In genomic region chr1:89556716-89557442, GRCh38 we compare ENCODE assay signal across 3 cellular contexts.
TF ChIP-seq lines count a peak whose summit lies in the region.

No MANE protein-coding gene starts in this region.

TF ChIP-seq in liver, 16 proteins besides CTCF, POLR2A, EP300 and RAD21:
- TF ChIP-seq JUND (IDR thresholded peaks at IDR 0.05) = no peak
- TF ChIP-seq, protein P1, sequence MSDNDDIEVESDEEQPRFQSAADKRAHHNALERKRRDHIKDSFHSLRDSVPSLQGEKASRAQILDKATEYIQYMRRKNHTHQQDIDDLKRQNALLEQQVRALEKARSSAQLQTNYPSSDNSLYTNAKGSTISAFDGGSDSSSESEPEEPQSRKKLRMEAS (IDR thresholded peaks at IDR 0.05) = no peak
- TF ChIP-seq EGR1 (IDR thresholded peaks at IDR 0.05; ENCODE audit: low read depth in 2 of 2) = no peak
- peak; percentile 79 for TF ChIP-seq YY1 (IDR thresholded peaks at IDR 0.05)
- no peak for TF ChIP-seq FOXA1 (IDR thresholded peaks at IDR 0.05)
- no peak for TF ChIP-seq ATF3 (IDR thresholded peaks at IDR 0.05)
- TF ChIP-seq SP1 (IDR thresholded peaks at IDR 0.05) = peak; percentile 8
- TF ChIP-seq NR2F2 (IDR thresholded peaks at IDR 0.05) = no peak
- no peak for TF ChIP-seq REST (IDR thresholded peaks at IDR 0.05)
- no peak for TF ChIP-seq HNF4A (conservative IDR thresholded peaks at IDR 0.05)
- TF ChIP-seq ZBTB33 (IDR thresholded peaks at IDR 0.05) = no peak
- TF ChIP-seq GABPA (IDR thresholded peaks at IDR 0.05 in 1 of 2, conservative IDR thresholded peaks at IDR 0.05 in 1 of 2) = no peak
- TF ChIP-seq HNF4G (IDR thresholded peaks at IDR 0.05) = no peak
- no peak for TF ChIP-seq FOXA2 (IDR thresholded peaks at IDR 0.05)
- TF ChIP-seq RXRA (IDR thresholded peaks at IDR 0.05) = peak in 1 of 2 donors; percentile 10
- no peak for TF ChIP-seq TAF1 (conservative IDR thresholded peaks at IDR 0.05)

TF ChIP-seq in HepG2, 621 proteins besides CTCF, POLR2A, EP300 and RAD21:
- TF ChIP-seq ZNF17 (CRISPR knock-in tag; IDR thresholded peaks at IDR 0.05) (no peak), NPAS2 (CRISPR knock-in tag; IDR thresholded peaks at IDR 0.05; ENCODE audit: borderline replicate concordance) (no peak), ATRX (CRISPR knock-in tag; IDR thresholded peaks at IDR 0.05; ENCODE audit: borderline replicate concordance) (no peak), SIN3B (IDR thresholded peaks at IDR 0.05; ENCODE audit: low read length) (no peak)

TF ChIP-seq in K562, 482 proteins besides CTCF, POLR2A, EP300 and RAD21:
- TF ChIP-seq FOXA1 (IDR thresholded peaks at IDR 0.05; ENCODE audit: borderline replicate concordance) = no peak
- TF ChIP-seq CHAMP1 (IDR thresholded peaks at IDR 0.05) = no peak
- no peak for TF ChIP-seq RBFOX2 (IDR thresholded peaks at IDR 0.05; ENCODE audit: low read depth, low read length)
- TF ChIP-seq CEBPG (CRISPR knock-in tag; IDR thresholded peaks at IDR 0.05) = no peak
- TF ChIP-seq CEBPG (tag; conservative IDR thresholded peaks at IDR 0.05 in 1 of 2, IDR thresholded peaks at IDR 0.05 in 1 of 2) = peak; percentile 38 to 56; a peak in 3 of 4 replicates
- no peak for TF ChIP-seq RHOXF2B (CRISPR knock-in tag; conservative IDR thresholded peaks at IDR 0.05)
- TF ChIP-seq CHD2 (IDR thresholded peaks at IDR 0.05; ENCODE audit: low read depth, low read length) = no peak
- no peak for TF ChIP-seq HNRNPLL (IDR thresholded peaks at IDR 0.05; ENCODE audit: low read depth, low read length, poor library complexity, severe bottlenecking)
